ENCODE assay signal across 25 cellular contexts in genomic region chr4:122536001-122536400, GRCh38.
"Had no signal": no experiment of that assay in that cellular context is flagged by ENCODE, and none has a peak within 500 bp of the region (broad histone marks: within the 10 kb centered on the region; RNA-seq: fewer than 3 reads in every experiment).

No MANE protein-coding gene starts in this region.

- DNase-seq: activated CD4-positive, alpha-beta T cell treated with anti-CD3 and anti-CD28 coated beads for 48 hours; activated CD4-positive, CD25-positive, alpha-beta regulatory T cell; activated CD8-positive, alpha-beta memory T cell treated with anti-CD3 and anti-CD28 coated beads, Interleukin-2, amount 10 ng/mL, durations not matched to agents 7 days and 5 days; activated CD8-positive, alpha-beta T cell treated with anti-CD3 and anti-CD28 coated beads, Interleukin-2, amount 10 ng/mL, durations not matched to agents 7 days and 5 days; adrenal gland; central memory CD4-positive, alpha-beta T cell; endodermal cell; islet precursor cell; left ventricle myocardium inferior; mesendoderm; natural killer cell; stimulated activated CD4-positive, alpha-beta T cell treated with anti-CD3 and anti-CD28 coated beads, Interleukin-15, amount 100 ng/mL, for 24 hours; stimulated activated CD4-positive, alpha-beta T cell treated with anti-CD3 and anti-CD28 coated beads, Interleukin-2, amount 100 ng/mL, for 24 hours; stimulated activated naive CD4-positive, alpha-beta T cell treated with Interleukin-2 at 50 U/mL for 16 hours; T-helper 1 cell; uterus had no signal

- H3K4me3 ChIP-seq: adrenal gland, ascending aorta, breast epithelium, left ventricle myocardium inferior, lung, right atrium auricular region, thoracic aorta, uterus had no signal

- H3K4me1 Mint-ChIP-seq: endodermal cell, natural killer cell had no signal

- H3K9me3 Mint-ChIP-seq: endodermal cell had no signal

- H3K4me3 Mint-ChIP-seq: activated CD8-positive, alpha-beta memory T cell treated with anti-CD3 and anti-CD28 coated beads, Interleukin-2, amount 10 ng/mL, durations not matched to agents 7 days and 5 days; activated CD8-positive, alpha-beta T cell treated with anti-CD3 and anti-CD28 coated beads, Interleukin-2, amount 10 ng/mL, durations not matched to agents 7 days and 5 days; dendritic cell treated with granulocyte-macrophage colony-stimulating factor and Interleukin-4, amounts not matched to agents 40 ng/mL and 50 ng/mL, for 4 days; endodermal cell; natural killer cell; T-helper 2 cell treated with Interferon-gamma antibody and Interleukin-4, amounts not matched to agents 5 μg/mL and 100 μg/mL, for 36 hours; type B pancreatic cell had no signal

- ATAC-seq: activated CD8-positive, alpha-beta memory T cell treated with anti-CD3 and anti-CD28 coated beads, Interleukin-2, amount 10 ng/mL, durations not matched to agents 7 days and 5 days; activated CD8-positive, alpha-beta T cell treated with anti-CD3 and anti-CD28 coated beads, Interleukin-2, amount 10 ng/mL, durations not matched to agents 7 days and 5 days; esophagus mucosa; natural killer cell had no signal

- H3K27ac Mint-ChIP-seq: activated CD8-positive, alpha-beta memory T cell treated with anti-CD3 and anti-CD28 coated beads, Interleukin-2, amount 10 ng/mL, durations not matched to agents 7 days and 5 days; activated CD8-positive, alpha-beta T cell treated with anti-CD3 and anti-CD28 coated beads, Interleukin-2, amount 10 ng/mL, durations not matched to agents 7 days and 5 days; dendritic cell treated with granulocyte-macrophage colony-stimulating factor and Interleukin-4, amounts not matched to agents 40 ng/mL and 50 ng/mL, for 4 days; endodermal cell; natural killer cell; T-helper 2 cell treated with Interferon-gamma antibody and Interleukin-4, amounts not matched to agents 5 μg/mL and 100 μg/mL, for 36 hours; type B pancreatic cell had no signal

- H3K36me3 Mint-ChIP-seq: natural killer cell, type B pancreatic cell had no signal

- H3K27me3 Mint-ChIP-seq: activated CD8-positive, alpha-beta memory T cell treated with anti-CD3 and anti-CD28 coated beads, Interleukin-2, amount 10 ng/mL, durations not matched to agents 7 days and 5 days; dendritic cell treated with granulocyte-macrophage colony-stimulating factor and Interleukin-4, amounts not matched to agents 40 ng/mL and 50 ng/mL, for 4 days; type B pancreatic cell had no signal
